In the genomic region with DNA sequence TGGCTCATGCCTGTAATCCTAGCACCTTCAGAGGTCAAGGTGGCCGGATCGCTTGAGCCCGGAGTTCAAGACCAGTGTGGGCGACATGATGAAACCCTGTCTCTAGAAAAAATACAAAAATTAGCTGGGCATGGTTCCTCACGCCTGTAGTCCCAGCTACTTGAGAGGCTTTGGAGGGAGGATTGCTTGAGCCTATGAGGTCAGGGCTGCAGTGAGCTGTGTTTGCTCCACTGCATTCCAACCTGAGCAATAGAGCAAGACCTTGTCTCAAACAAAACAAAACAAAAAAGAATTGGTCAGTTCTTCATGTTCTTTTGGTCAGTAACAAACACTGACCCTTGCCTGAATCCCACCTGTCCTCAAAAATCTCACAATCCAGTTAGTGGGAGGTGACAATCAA, we compare ENCODE assay signal across 37 cellular contexts. TPM values are rescaled to one million over a fixed set of nuclear protein-coding genes. Genes with fewer than 3 reads are reported as not detected.
"Had no signal": no experiment of that assay in that cellular context is flagged by ENCODE, and none has a peak within 500 bp of the region (broad histone marks: within the 10 kb centered on the region; RNA-seq: fewer than 3 reads in every experiment).

No MANE protein-coding gene starts in this region.

- H3K27me3 ChIP-seq: adrenal gland, body of pancreas, brain microvascular endothelial cell, breast epithelium had no signal

- H3K9me3 ChIP-seq: adrenal gland, body of pancreas had no signal

- H3K4me1 ChIP-seq: adrenal gland, breast epithelium had no signal

- H3K36me3 ChIP-seq: adrenal gland, brain microvascular endothelial cell, breast epithelium had no signal

- H3K27ac ChIP-seq: adrenal gland, body of pancreas, brain microvascular endothelial cell, breast epithelium, VCaP had no signal

- H3K4me3 ChIP-seq: adrenal gland, body of pancreas, breast epithelium had no signal

- H3K4me3 Mint-ChIP-seq: activated B cell treated with CpG ODN at 0.5 μM for 24 hours; activated CD4-positive, alpha-beta memory T cell treated with anti-CD3 and anti-CD28 coated beads for 36 hours; activated CD4-positive, alpha-beta T cell treated with anti-CD3 and anti-CD28 coated beads, Interleukin-2, amount 10 ng/mL, durations not matched to agents 24 days and 14 days; activated CD8-positive, alpha-beta T cell treated with anti-CD3 and anti-CD28 coated beads for 36 hours; activated naive CD4-positive, alpha-beta T cell treated with anti-CD3 and anti-CD28 coated beads for 36 hours; activated naive CD8-positive, alpha-beta T cell treated with anti-CD3 and anti-CD28 coated beads for 36 hours; activated T-cell treated with anti-CD3 and anti-CD28 coated beads, Interleukin-2, amount 50 U/mL, for 4 hours; activated T-cell treated with anti-CD3 and anti-CD28 coated beads, Interleukin-2, amount 50 U/mL, for 72 hours; activated T-helper 1 cell treated with anti-CD3 and anti-CD28 coated beads, Interleukin-12 subunit alpha, Interleukin-12 subunit beta, Interleukin-2, Interleukin-4 antibody, amounts not matched to agents 30 ng/mL and 10 ng/mL and 1 ng/mL, durations not matched to agents 14 hours and 24 hours and 36 hours; activated T-helper 17 cell treated with anti-CD3 and anti-CD28 coated beads, Interleukin-2, amount 50 U/mL, for 72 hours; central memory CD8-positive, alpha-beta T cell; T-helper 1 cell treated with Interleukin-12 subunit alpha and Interleukin-12 subunit beta and Interleukin-4 antibody, amounts not matched to agents 30 μg/mL and 1 μg/mL, for 36 hours; T-helper 2 cell treated with Interferon-gamma antibody and Interleukin-4, amounts not matched to agents 5 μg/mL and 100 μg/mL, for 36 hours had no signal

- ATAC-seq: activated CD8-positive, alpha-beta T cell treated with anti-CD3 and anti-CD28 coated beads for 36 hours; activated naive CD4-positive, alpha-beta T cell treated with anti-CD3 and anti-CD28 coated beads, Interleukin-2, amount 50 U/mL, for 72 hours; activated T-cell treated with anti-CD3 and anti-CD28 coated beads, Interleukin-2, amount 50 U/mL, for 4 hours; activated T-cell treated with anti-CD3 and anti-CD28 coated beads, Interleukin-2, amount 50 U/mL, for 72 hours; activated T-helper 17 cell treated with anti-CD3 and anti-CD28 coated beads, Interleukin-2, amount 50 U/mL, for 72 hours; body of pancreas had no signal

- H3K4me1 Mint-ChIP-seq: activated B cell treated with CpG ODN at 0.5 μM for 24 hours; activated CD4-positive, alpha-beta T cell treated with anti-CD3 and anti-CD28 coated beads, Interleukin-2, amount 10 ng/mL, durations not matched to agents 24 days and 14 days; activated naive CD8-positive, alpha-beta T cell treated with anti-CD3 and anti-CD28 coated beads for 36 hours; activated T-helper 17 cell treated with anti-CD3 and anti-CD28 coated beads, Interleukin-2, amount 50 U/mL, for 72 hours; central memory CD8-positive, alpha-beta T cell had no signal

- DNase-seq: activated B cell treated with CpG ODN at 0.5 μM for 24 hours; activated CD4-positive, alpha-beta memory T cell treated with anti-CD3 and anti-CD28 coated beads for 36 hours; activated CD4-positive, alpha-beta T cell treated with anti-CD3 and anti-CD28 coated beads for 4 hours; activated CD4-positive, alpha-beta T cell treated with anti-CD3 and anti-CD28 coated beads, Interleukin-2, amount 10 ng/mL, durations not matched to agents 24 days and 14 days; activated CD4-positive, alpha-beta T cell treated with anti-CD3 and anti-CD28 coated beads, Interleukin-2, amount 50 U/mL, for 1 hour; activated CD4-positive, alpha-beta T cell treated with anti-CD3 and anti-CD28 coated beads, Interleukin-2, amount 50 U/mL, for 4 hours; activated CD4-positive, CD25-positive, alpha-beta regulatory T cell treated with anti-CD3 and anti-CD28 coated beads, Interleukin-2, amount 50 U/mL, for 72 hours; activated CD8-positive, alpha-beta memory T cell treated with anti-CD3 and anti-CD28 coated beads, Interleukin-2, amount 50 U/mL, for 4 hours; activated CD8-positive, alpha-beta T cell treated with anti-CD3 and anti-CD28 coated beads for 36 hours; activated effector memory CD4-positive, alpha-beta T cell treated with anti-CD3 and anti-CD28 coated beads, Interleukin-2, amount 50 U/mL, for 16 hours; activated gamma-delta T cell treated with Interleukin-2 at 50 U/mL for 16 hours; activated naive CD4-positive, alpha-beta T cell; activated naive CD4-positive, alpha-beta T cell treated with anti-CD3 and anti-CD28 coated beads for 36 hours; activated naive CD4-positive, alpha-beta T cell treated with anti-CD3 and anti-CD28 coated beads, Interleukin-2, amount 50 U/mL, for 16 hours; activated naive CD8-positive, alpha-beta T cell treated with anti-CD3 and anti-CD28 coated beads for 36 hours; activated T-cell treated with anti-CD3 and anti-CD28 coated beads for 4 hours; activated T-cell treated with anti-CD3 and anti-CD28 coated beads, Interleukin-2, amount 50 U/mL, for 1 hour; activated T-cell treated with anti-CD3 and anti-CD28 coated beads, Interleukin-2, amount 50 U/mL, for 4 hours; activated T-cell treated with anti-CD3 and anti-CD28 coated beads, Interleukin-2, amount 50 U/mL, for 72 hours; adrenal gland; amniotic stem cell; aorta; body of pancreas; brain microvascular endothelial cell; SW 1271; T-helper 1 cell; T-helper 2 cell; T-helper 9 cell had no signal

- H3K27ac Mint-ChIP-seq: activated B cell treated with CpG ODN at 0.5 μM for 24 hours; activated CD4-positive, alpha-beta memory T cell treated with anti-CD3 and anti-CD28 coated beads for 36 hours; activated CD4-positive, alpha-beta T cell treated with anti-CD3 and anti-CD28 coated beads, Interleukin-2, amount 10 ng/mL, durations not matched to agents 24 days and 14 days; activated CD8-positive, alpha-beta T cell treated with anti-CD3 and anti-CD28 coated beads for 36 hours; activated naive CD4-positive, alpha-beta T cell treated with anti-CD3 and anti-CD28 coated beads for 36 hours; activated naive CD8-positive, alpha-beta T cell treated with anti-CD3 and anti-CD28 coated beads for 36 hours; activated T-cell treated with anti-CD3 and anti-CD28 coated beads, Interleukin-2, amount 50 U/mL, for 72 hours; activated T-helper 1 cell treated with anti-CD3 and anti-CD28 coated beads, Interleukin-12 subunit alpha, Interleukin-12 subunit beta, Interleukin-2, Interleukin-4 antibody, amounts not matched to agents 30 ng/mL and 10 ng/mL and 1 ng/mL, durations not matched to agents 14 hours and 24 hours and 36 hours; activated T-helper 17 cell treated with anti-CD3 and anti-CD28 coated beads, Interleukin-2, amount 50 U/mL, for 72 hours; T-helper 1 cell treated with Interleukin-12 subunit alpha and Interleukin-12 subunit beta and Interleukin-4 antibody, amounts not matched to agents 30 μg/mL and 1 μg/mL, for 36 hours; T-helper 2 cell treated with Interferon-gamma antibody and Interleukin-4, amounts not matched to agents 5 μg/mL and 100 μg/mL, for 36 hours had no signal

- H3K36me3 Mint-ChIP-seq: activated CD4-positive, alpha-beta memory T cell treated with anti-CD3 and anti-CD28 coated beads for 36 hours; activated naive CD8-positive, alpha-beta T cell treated with anti-CD3 and anti-CD28 coated beads for 36 hours had no signal

RNA-seq across cellular contexts. Expression of gene VSTM5, which starts 36.7 kb away (rescaled TPM):
- total RNA-seq: activated B cell treated with CpG ODN at 0.5 μM for 24 hours; activated CD4-positive, alpha-beta memory T cell treated with anti-CD3 and anti-CD28 coated beads for 36 hours; activated CD4-positive, alpha-beta T cell treated with anti-CD3 and anti-CD28 coated beads, Interleukin-2, amount 10 ng/mL, durations not matched to agents 24 days and 14 days; activated CD8-positive, alpha-beta memory T cell treated with anti-CD3 and anti-CD28 coated beads for 36 hours; activated CD8-positive, alpha-beta T cell treated with anti-CD3 and anti-CD28 coated beads for 36 hours; activated naive CD4-positive, alpha-beta T cell treated with anti-CD3 and anti-CD28 coated beads for 36 hours; activated naive CD4-positive, alpha-beta T cell treated with anti-CD3 and anti-CD28 coated beads, Interleukin-2, amount 50 U/mL, for 72 hours; activated naive CD8-positive, alpha-beta T cell treated with anti-CD3 and anti-CD28 coated beads for 36 hours; activated T-cell treated with anti-CD3 and anti-CD28 coated beads, Interleukin-2, amount 50 U/mL, for 4 hours; activated T-cell treated with anti-CD3 and anti-CD28 coated beads, Interleukin-2, amount 50 U/mL, for 72 hours; activated T-helper 1 cell treated with anti-CD3 and anti-CD28 coated beads, Interleukin-12 subunit alpha, Interleukin-12 subunit beta, Interleukin-2, Interleukin-4 antibody, amounts not matched to agents 30 ng/mL and 10 ng/mL and 1 ng/mL, durations not matched to agents 14 hours and 24 hours and 36 hours; activated T-helper 17 cell treated with anti-CD3 and anti-CD28 coated beads, Interleukin-2, amount 50 U/mL, for 72 hours; body of pancreas had no signal
